Comparison of ENCODE assay signal across 9 cellular contexts in genomic region chr3:185928532-185928931, GRCh38. TPM values are rescaled to one million over a fixed set of nuclear protein-coding genes. Genes with fewer than 3 reads are reported as not detected.
A peak's percentile ranks its signal among the peaks of the same experiment; 100 is the strongest.
DNase-seq lines count a peak whose midpoint lies in the region; ATAC-seq and TF ChIP-seq lines count a peak whose summit lies in the region.
"Had no signal": no experiment of that assay in that cellular context is flagged by ENCODE, and none has a peak within 500 bp of the region (broad histone marks: within the 10 kb centered on the region; RNA-seq: fewer than 3 reads in every experiment).

No MANE protein-coding gene starts in this region.

- no TSS peak for BruUV-seq in mammary epithelial cell (replicated peaks; lab: Mats Ljungman, UMichigan)

- H3K4me1 ChIP-seq in mammary epithelial cell (ENCODE audit: insufficient read depth, low read length) = peaks cover 59% of the 10 kb centered on the region

- peak overlapping the region; percentile 89 for H3K4me2 ChIP-seq in mammary epithelial cell (ENCODE audit: insufficient read depth, low read depth, low read length)

- ATAC-seq in HG03045 (IDR thresholded peaks at IDR 0.05; ENCODE audit: unreplicated experiment) (no peak), HG02870 (IDR thresholded peaks at IDR 0.05; ENCODE audit: unreplicated experiment) (no peak)
- ATAC-seq: sciatic nerve had no signal

- no peaks in the 10 kb centered on the region for H3K9me3 Mint-ChIP-seq in IgD-negative memory B cell
- no peaks in the 10 kb centered on the region for H3K9me3 Mint-ChIP-seq in nephron progenitor cell

- H3K36me3 ChIP-seq in GM06990 (ENCODE audit: control insufficient read depth, insufficient read depth, low read length) (peaks cover 16% of the 10 kb centered on the region), mammary epithelial cell (ENCODE audit: insufficient read depth, low read length) (peaks cover 55% of the 10 kb centered on the region)

- H4K20me1 ChIP-seq in mammary epithelial cell (ENCODE audit: insufficient read depth, low read length) = peaks cover 89% of the 10 kb centered on the region

- in situ Hi-C loops in mammary epithelial cell (cut with MboI; ENCODE audit: low sequenced_read_pairs in 2 of 2) = loop anchor here in 1 of 2 donors (10.0 kb wide), 1 partner anchor 114 kb away; no protein-coding TSS in a partner anchor

- DNase-seq in GM06990 (ENCODE audit: extremely low read depth, insufficient read length) = no peak
- no peak for DNase-seq in mammary epithelial cell
- no peak for DNase-seq in nephron progenitor cell
- no peak for DNase-seq in NCI-H128 (lab: John Stamatoyannopoulos, UW; ENCODE audit: unreplicated experiment)
- no peak for DNase-seq in DMS153 (lab: John Stamatoyannopoulos, UW)

- no peak overlapping the region for H3K9ac ChIP-seq in mammary epithelial cell (ENCODE audit: insufficient read depth, low read length)

- H3K4me1 Mint-ChIP-seq in IgD-negative memory B cell (peaks cover 67 to 84% (median 78%) of the 10 kb centered on the region in 3 donors), nephron progenitor cell (peaks cover 91% of the 10 kb centered on the region)

- CTCF ChIA-PET in mammary epithelial cell (lab: Charles Lee; ENCODE audit: low non-redundant PET) = no interaction called here

- H3K4me3 Mint-ChIP-seq in IgD-negative memory B cell (peak overlapping the region; percentile 67 to 93 (median 80)), nephron progenitor cell (peak overlapping the region; percentile 100)

- intact Hi-C loops in mammary epithelial cell (cut with micrococcal nuclease) = no loop called here

- TF ChIP-seq CTCF in GM06990 (IDR thresholded peaks at IDR 0.05; ENCODE audit: insufficient read depth, low read length, poor library complexity, severe bottlenecking) = no peak
- no peak for TF ChIP-seq CTCF in mammary epithelial cell (conservative IDR thresholded peaks at IDR 0.05 in 1 of 2, IDR thresholded peaks at IDR 0.05 in 1 of 2; ENCODE audit: extremely low read depth in 1 of 2, insufficient read depth in 1 of 2, low read depth in 1 of 2, low read length in 2 of 2)
- TF ChIP-seq CTCF in nephron progenitor cell (IDR thresholded peaks at IDR 0.05) = no peak

- no peak overlapping the region for H2AFZ ChIP-seq in mammary epithelial cell (ENCODE audit: low read depth, low read length)

- H3K27ac ChIP-seq in mammary epithelial cell (ENCODE audit: insufficient read depth, low read depth, low read length) = no peak overlapping the region

- H3K79me2 ChIP-seq in mammary epithelial cell (ENCODE audit: insufficient read depth, low read length) = peaks cover 100% of the 10 kb centered on the region

- H3K27ac Mint-ChIP-seq in IgD-negative memory B cell = peak overlapping the region in 2 of 3 donors; percentile 74 to 95
- H3K27ac Mint-ChIP-seq in nephron progenitor cell = peak overlapping the region; percentile 86

- dilution Hi-C loops in mammary epithelial cell (cut with HindIII; ENCODE audit: low sequenced_read_pairs) = no loop called here

- H3K27me3 ChIP-seq in GM06990 (replicated peaks; ENCODE audit: control insufficient read depth, insufficient read depth, low read length) (no peaks in the 10 kb centered on the region), mammary epithelial cell (ENCODE audit: insufficient read depth, low read length) (no peaks in the 10 kb centered on the region)

- WGBS in mammary epithelial cell (ENCODE audit: low coverage, missing lambda C conversion rate) = 43% methylated on average over 1 of the region's 1 CpG

- no peaks in the 10 kb centered on the region for H3K9me3 ChIP-seq in mammary epithelial cell (replicated peaks; ENCODE audit: insufficient read depth, low read length)

- peaks cover 5% of the 10 kb centered on the region for H3K36me3 Mint-ChIP-seq in IgD-negative memory B cell
- H3K36me3 Mint-ChIP-seq in nephron progenitor cell (ENCODE audit: low read depth) = peaks cover 48% of the 10 kb centered on the region

- H3K4me3 ChIP-seq in GM06990 (replicated peaks; ENCODE audit: low read depth, low read length) (peak overlapping the region; percentile 31; the same call in 1 of the 2 replicates), mammary epithelial cell (replicated peaks in 1 of 3; ENCODE audit: insufficient read depth in 1 of 3, low read depth in 2 of 3, low read length in 3 of 3) (peak overlapping the region in 1 of 3 experiments; percentile 11)

- no peaks in the 10 kb centered on the region for H3K27me3 Mint-ChIP-seq in IgD-negative memory B cell
- H3K27me3 Mint-ChIP-seq in nephron progenitor cell (ENCODE audit: low read depth, poor library complexity) = no peaks in the 10 kb centered on the region

RNA-seq across cellular contexts. Expression of gene TRA2B, which starts 9.3 kb away (rescaled TPM):
- 358 TPM for polyA plus RNA-seq in IgD-negative memory B cell
- 100 to 1,000 TPM; 117 to 151 TPM for total RNA-seq in mammary epithelial cell
- polyA plus RNA-seq in mammary epithelial cell = 130 TPM
- 210 TPM for polyA minus RNA-seq in mammary epithelial cell
